8 cellular contexts compared by ENCODE assay signal in genomic region chr9:15104826-15105420, GRCh38.
DNase-seq lines count a peak whose midpoint lies in the region; ATAC-seq and TF ChIP-seq lines count a peak whose summit lies in the region.

No MANE protein-coding gene starts in this region.

- no peaks in the 10 kb centered on the region for H3K79me2 ChIP-seq in PC-9 (ENCODE audit: low read depth)

- TF ChIP-seq CTCF in PC-9 (conservative IDR thresholded peaks at IDR 0.05) = peak; percentile 68

- ATAC-seq in GM21423 (IDR thresholded peaks at IDR 0.05; ENCODE audit: unreplicated experiment) = peak; percentile 93
- peak; percentile 71 for ATAC-seq in HG03558 (IDR thresholded peaks at IDR 0.05; ENCODE audit: extremely low read depth, unreplicated experiment)
- ATAC-seq in activated naive CD8-positive, alpha-beta T cell treated with anti-CD3 and anti-CD28 coated beads, Interleukin-2, amount 10 ng/mL, durations not matched to agents 7 days and 5 days (ENCODE audit: low read depth) = peak; percentile 76

- no peaks in the 10 kb centered on the region for H3K4me1 ChIP-seq in PC-9 (replicated peaks; ENCODE audit: insufficient read depth)

- intact Hi-C loops in PC-9 (cut with micrococcal nuclease; ENCODE audit: unreplicated experiment) = loop anchor here (1.0 to 5.0 kb wide), 2 partner anchors 37 to 312 kb away; no protein-coding TSS in a partner anchor

- no peaks in the 10 kb centered on the region for H3K27me3 ChIP-seq in PC-9 (ENCODE audit: insufficient read depth, low read depth)

- BruUV-seq in PC-9 (replicated peaks; lab: Mats Ljungman, UMichigan) = no TSS peak

- peak; percentile 70 for DNase-seq in NCI-H2171 treated with DMSO at 0.1 percent for 48 hours (lab: John Stamatoyannopoulos, UW)
- DNase-seq in NCI-H2171 (lab: John Stamatoyannopoulos, UW) = no peak
- peak in 1 of 2 experiments; percentile 12 for DNase-seq in PC-9
- peak; percentile 28 for DNase-seq in activated naive CD8-positive, alpha-beta T cell treated with anti-CD3 and anti-CD28 coated beads, Interleukin-2, amount 10 ng/mL, durations not matched to agents 7 days and 5 days
- peak; percentile 14 for DNase-seq in iPS DF 4.7 (ENCODE audit: extremely low read depth, low spot score)
- peak; percentile 23 to 33 for DNase-seq in stimulated activated CD4-positive, alpha-beta T cell treated with anti-CD3 and anti-CD28 coated beads, Interleukin-2, amount 100 ng/mL, for 48 hours

- no peak overlapping the region for H3K27ac ChIP-seq in PC-9

- no peaks in the 10 kb centered on the region for H4K20me1 ChIP-seq in PC-9 (ENCODE audit: insufficient read depth)

- H3K4me2 ChIP-seq in PC-9 = no peak overlapping the region

- no peak overlapping the region for H3K4me3 Mint-ChIP-seq in activated naive CD8-positive, alpha-beta T cell treated with anti-CD3 and anti-CD28 coated beads, Interleukin-2, amount 10 ng/mL, durations not matched to agents 7 days and 5 days

- H2AFZ ChIP-seq in PC-9 = no peak overlapping the region

- no peaks in the 10 kb centered on the region for H3K9me3 ChIP-seq in PC-9 (ENCODE audit: insufficient read depth, low read depth)

- no peaks in the 10 kb centered on the region for H3K9me3 Mint-ChIP-seq in activated naive CD8-positive, alpha-beta T cell treated with anti-CD3 and anti-CD28 coated beads, Interleukin-2, amount 10 ng/mL, durations not matched to agents 7 days and 5 days

- H3K27ac Mint-ChIP-seq in activated naive CD8-positive, alpha-beta T cell treated with anti-CD3 and anti-CD28 coated beads, Interleukin-2, amount 10 ng/mL, durations not matched to agents 7 days and 5 days = no peak overlapping the region

- no peaks in the 10 kb centered on the region for H3K36me3 Mint-ChIP-seq in activated naive CD8-positive, alpha-beta T cell treated with anti-CD3 and anti-CD28 coated beads, Interleukin-2, amount 10 ng/mL, durations not matched to agents 7 days and 5 days

- CTCF ChIA-PET in PC-9 (lab: Charles Lee) = no interaction called here

- peaks cover 13% of the 10 kb centered on the region for H3K27me3 Mint-ChIP-seq in activated naive CD8-positive, alpha-beta T cell treated with anti-CD3 and anti-CD28 coated beads, Interleukin-2, amount 10 ng/mL, durations not matched to agents 7 days and 5 days

- no peaks in the 10 kb centered on the region for H3F3A ChIP-seq in PC-9 (ENCODE audit: insufficient read depth, low read depth)

- peaks cover 2% of the 10 kb centered on the region for H3K4me1 Mint-ChIP-seq in activated naive CD8-positive, alpha-beta T cell treated with anti-CD3 and anti-CD28 coated beads, Interleukin-2, amount 10 ng/mL, durations not matched to agents 7 days and 5 days

- H3K9me2 ChIP-seq in PC-9 (ENCODE audit: insufficient read depth) = no peaks in the 10 kb centered on the region

- no peaks in the 10 kb centered on the region for H3K36me3 ChIP-seq in PC-9 (ENCODE audit: low read depth)

- H3K4me3 ChIP-seq in PC-9 = no peak overlapping the region

- POLR2A ChIA-PET in PC-9 (lab: Charles Lee; ENCODE audit: unreplicated experiment) = interaction anchor here (0.6 kb wide), 1 partner anchor 317 kb away, joined by 4 read pairs; no protein-coding TSS in a partner anchor
- POLR2A ChIA-PET in activated naive CD8-positive, alpha-beta T cell treated with anti-CD3 and anti-CD28 coated beads, Interleukin-2, amount 10 ng/mL, durations not matched to agents 7 days and 5 days (lab: Charles Lee) = interaction anchor here (1.4 kb wide), 1 partner anchor 30 kb away, joined by 4 read pairs; no protein-coding TSS in a partner anchor
